ENCODE assay signal across 1 cellular context in the genomic region with DNA sequence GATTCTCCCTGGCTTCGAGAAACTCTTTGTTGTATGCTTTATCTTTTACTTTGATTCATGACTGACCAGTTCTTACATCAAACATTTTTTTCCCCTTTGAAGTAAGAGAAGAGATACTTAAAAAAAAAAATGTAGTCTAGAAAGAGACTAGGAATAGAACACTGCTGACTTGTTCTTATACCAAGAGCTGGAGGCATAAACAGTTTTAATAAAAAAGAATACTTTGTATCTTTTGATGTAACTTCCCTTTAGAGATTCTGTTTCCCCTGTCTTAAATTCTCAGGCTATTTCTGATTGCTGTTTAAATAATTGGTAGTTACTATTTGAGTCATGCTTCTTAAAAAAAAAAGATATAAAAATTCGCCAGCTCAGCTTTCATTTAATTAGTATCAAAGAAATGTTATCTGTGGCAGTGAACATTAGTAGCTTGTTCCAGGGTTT.
TF ChIP-seq lines count a peak whose summit lies in the region.

No MANE protein-coding gene starts in this region.

TF ChIP-seq in GM12878, 131 proteins besides CTCF, POLR2A, EP300 and RAD21:
- TF ChIP-seq, protein P1, sequence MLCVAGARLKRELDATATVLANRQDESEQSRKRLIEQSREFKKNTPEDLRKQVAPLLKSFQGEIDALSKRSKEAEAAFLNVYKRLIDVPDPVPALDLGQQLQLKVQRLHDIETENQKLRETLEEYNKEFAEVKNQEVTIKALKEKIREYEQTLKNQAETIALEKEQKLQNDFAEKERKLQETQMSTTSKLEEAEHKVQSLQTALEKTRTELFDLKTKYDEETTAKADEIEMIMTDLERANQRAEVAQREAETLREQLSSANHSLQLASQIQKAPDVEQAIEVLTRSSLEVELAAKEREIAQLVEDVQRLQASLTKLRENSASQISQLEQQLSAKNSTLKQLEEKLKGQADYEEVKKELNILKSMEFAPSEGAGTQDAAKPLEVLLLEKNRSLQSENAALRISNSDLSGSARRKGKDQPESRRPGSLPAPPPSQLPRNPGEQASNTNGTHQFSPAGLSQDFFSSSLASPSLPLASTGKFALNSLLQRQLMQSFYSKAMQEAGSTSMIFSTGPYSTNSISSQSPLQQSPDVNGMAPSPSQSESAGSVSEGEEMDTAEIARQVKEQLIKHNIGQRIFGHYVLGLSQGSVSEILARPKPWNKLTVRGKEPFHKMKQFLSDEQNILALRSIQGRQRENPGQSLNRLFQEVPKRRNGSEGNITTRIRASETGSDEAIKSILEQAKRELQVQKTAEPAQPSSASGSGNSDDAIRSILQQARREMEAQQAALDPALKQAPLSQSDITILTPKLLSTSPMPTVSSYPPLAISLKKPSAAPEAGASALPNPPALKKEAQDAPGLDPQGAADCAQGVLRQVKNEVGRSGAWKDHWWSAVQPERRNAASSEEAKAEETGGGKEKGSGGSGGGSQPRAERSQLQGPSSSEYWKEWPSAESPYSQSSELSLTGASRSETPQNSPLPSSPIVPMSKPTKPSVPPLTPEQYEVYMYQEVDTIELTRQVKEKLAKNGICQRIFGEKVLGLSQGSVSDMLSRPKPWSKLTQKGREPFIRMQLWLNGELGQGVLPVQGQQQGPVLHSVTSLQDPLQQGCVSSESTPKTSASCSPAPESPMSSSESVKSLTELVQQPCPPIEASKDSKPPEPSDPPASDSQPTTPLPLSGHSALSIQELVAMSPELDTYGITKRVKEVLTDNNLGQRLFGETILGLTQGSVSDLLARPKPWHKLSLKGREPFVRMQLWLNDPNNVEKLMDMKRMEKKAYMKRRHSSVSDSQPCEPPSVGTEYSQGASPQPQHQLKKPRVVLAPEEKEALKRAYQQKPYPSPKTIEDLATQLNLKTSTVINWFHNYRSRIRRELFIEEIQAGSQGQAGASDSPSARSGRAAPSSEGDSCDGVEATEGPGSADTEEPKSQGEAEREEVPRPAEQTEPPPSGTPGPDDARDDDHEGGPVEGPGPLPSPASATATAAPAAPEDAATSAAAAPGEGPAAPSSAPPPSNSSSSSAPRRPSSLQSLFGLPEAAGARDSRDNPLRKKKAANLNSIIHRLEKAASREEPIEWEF (IDR thresholded peaks at IDR 0.05; ENCODE audit: insufficient replicate concordance, low read depth, low read length): no peak
- no peak for TF ChIP-seq HDAC6 (IDR thresholded peaks at IDR 0.05; ENCODE audit: unreplicated experiment)
- peak; percentile 67 for TF ChIP-seq CREM (IDR thresholded peaks at IDR 0.05; ENCODE audit: low read depth)
- TF ChIP-seq MEF2A (IDR thresholded peaks at IDR 0.05; ENCODE audit: insufficient read depth, low read depth, low read length): peak; percentile 69; the same call in 1 of the 2 replicates
- TF ChIP-seq ATF7 (IDR thresholded peaks at IDR 0.05; ENCODE audit: low read depth): 0 out of 2 replicates have a peak, but pooled peaks have one; percentile 11
- TF ChIP-seq ZNF24 (IDR thresholded peaks at IDR 0.05): no peak
- TF ChIP-seq RBBP5 (conservative IDR thresholded peaks at IDR 0.05): no peak
- peak; percentile 69; the same call in 1 of the 2 replicates for TF ChIP-seq NFIC (IDR thresholded peaks at IDR 0.05; ENCODE audit: low read depth, low read length)
- no peak for TF ChIP-seq STAT3 (IDR thresholded peaks at IDR 0.05; ENCODE audit: low read depth, low read length)
- TF ChIP-seq, protein P2, sequence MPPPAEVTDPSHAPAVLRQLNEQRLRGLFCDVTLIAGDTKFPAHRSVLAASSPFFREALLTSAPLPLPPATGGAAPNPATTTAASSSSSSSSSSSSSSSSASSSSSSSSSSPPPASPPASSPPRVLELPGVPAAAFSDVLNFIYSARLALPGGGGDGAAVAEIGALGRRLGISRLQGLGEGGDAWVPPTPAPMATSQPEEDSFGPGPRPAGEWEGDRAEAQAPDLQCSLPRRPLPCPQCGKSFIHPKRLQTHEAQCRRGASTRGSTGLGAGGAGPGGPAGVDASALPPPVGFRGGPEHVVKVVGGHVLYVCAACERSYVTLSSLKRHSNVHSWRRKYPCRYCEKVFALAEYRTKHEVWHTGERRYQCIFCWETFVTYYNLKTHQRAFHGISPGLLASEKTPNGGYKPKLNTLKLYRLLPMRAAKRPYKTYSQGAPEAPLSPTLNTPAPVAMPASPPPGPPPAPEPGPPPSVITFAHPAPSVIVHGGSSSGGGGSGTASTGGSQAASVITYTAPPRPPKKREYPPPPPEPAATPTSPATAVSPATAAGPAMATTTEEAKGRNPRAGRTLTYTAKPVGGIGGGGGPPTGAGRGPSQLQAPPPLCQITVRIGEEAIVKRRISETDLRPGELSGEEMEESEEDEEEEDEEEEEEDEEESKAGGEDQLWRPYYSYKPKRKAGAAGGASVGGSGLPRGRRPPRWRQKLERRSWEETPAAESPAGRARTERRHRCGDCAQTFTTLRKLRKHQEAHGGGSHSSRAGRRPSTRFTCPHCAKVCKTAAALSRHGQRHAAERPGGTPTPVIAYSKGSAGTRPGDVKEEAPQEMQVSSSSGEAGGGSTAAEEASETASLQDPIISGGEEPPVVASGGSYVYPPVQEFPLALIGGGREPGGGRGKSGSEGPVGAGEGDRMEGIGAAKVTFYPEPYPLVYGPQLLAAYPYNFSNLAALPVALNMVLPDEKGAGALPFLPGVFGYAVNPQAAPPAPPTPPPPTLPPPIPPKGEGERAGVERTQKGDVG (CRISPR knock-in tag; IDR thresholded peaks at IDR 0.05): no peak
- TF ChIP-seq, protein P3, sequence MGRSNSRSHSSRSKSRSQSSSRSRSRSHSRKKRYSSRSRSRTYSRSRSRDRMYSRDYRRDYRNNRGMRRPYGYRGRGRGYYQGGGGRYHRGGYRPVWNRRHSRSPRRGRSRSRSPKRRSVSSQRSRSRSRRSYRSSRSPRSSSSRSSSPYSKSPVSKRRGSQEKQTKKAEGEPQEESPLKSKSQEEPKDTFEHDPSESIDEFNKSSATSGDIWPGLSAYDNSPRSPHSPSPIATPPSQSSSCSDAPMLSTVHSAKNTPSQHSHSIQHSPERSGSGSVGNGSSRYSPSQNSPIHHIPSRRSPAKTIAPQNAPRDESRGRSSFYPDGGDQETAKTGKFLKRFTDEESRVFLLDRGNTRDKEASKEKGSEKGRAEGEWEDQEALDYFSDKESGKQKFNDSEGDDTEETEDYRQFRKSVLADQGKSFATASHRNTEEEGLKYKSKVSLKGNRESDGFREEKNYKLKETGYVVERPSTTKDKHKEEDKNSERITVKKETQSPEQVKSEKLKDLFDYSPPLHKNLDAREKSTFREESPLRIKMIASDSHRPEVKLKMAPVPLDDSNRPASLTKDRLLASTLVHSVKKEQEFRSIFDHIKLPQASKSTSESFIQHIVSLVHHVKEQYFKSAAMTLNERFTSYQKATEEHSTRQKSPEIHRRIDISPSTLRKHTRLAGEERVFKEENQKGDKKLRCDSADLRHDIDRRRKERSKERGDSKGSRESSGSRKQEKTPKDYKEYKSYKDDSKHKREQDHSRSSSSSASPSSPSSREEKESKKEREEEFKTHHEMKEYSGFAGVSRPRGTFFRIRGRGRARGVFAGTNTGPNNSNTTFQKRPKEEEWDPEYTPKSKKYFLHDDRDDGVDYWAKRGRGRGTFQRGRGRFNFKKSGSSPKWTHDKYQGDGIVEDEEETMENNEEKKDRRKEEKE (IDR thresholded peaks at IDR 0.05): no peak
- peak; percentile 87 for TF ChIP-seq JUNB (IDR thresholded peaks at IDR 0.05)
- no peak for TF ChIP-seq SMAD5 (IDR thresholded peaks at IDR 0.05; ENCODE audit: low read depth)
- TF ChIP-seq POLR2AphosphoS2 (IDR thresholded peaks at IDR 0.05; ENCODE audit: low read depth, low read length): no peak
- no peak for TF ChIP-seq ZBED1 (IDR thresholded peaks at IDR 0.05; ENCODE audit: borderline replicate concordance)
- no peak for TF ChIP-seq HDGF (IDR thresholded peaks at IDR 0.05)
- TF ChIP-seq RB1 (IDR thresholded peaks at IDR 0.05; ENCODE audit: borderline replicate concordance): no peak
- 0 out of 4 replicates have a peak, but pooled peaks of 1 of the 2 experiments have one; percentile 54 for TF ChIP-seq CEBPB (IDR thresholded peaks at IDR 0.05; ENCODE audit: borderline replicate concordance in 1 of 2, low read depth in 2 of 2, low read length in 2 of 2)
- TF ChIP-seq, protein P4, sequence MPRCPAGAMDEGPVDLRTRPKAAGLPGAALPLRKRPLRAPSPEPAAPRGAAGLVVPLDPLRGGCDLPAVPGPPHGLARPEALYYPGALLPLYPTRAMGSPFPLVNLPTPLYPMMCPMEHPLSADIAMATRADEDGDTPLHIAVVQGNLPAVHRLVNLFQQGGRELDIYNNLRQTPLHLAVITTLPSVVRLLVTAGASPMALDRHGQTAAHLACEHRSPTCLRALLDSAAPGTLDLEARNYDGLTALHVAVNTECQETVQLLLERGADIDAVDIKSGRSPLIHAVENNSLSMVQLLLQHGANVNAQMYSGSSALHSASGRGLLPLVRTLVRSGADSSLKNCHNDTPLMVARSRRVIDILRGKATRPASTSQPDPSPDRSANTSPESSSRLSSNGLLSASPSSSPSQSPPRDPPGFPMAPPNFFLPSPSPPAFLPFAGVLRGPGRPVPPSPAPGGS (IDR thresholded peaks at IDR 0.05; ENCODE audit: borderline replicate concordance, insufficient read depth, low read depth, low read length, poor library complexity, severe bottlenecking): peak; percentile 11
- TF ChIP-seq SREBF2 (IDR thresholded peaks at IDR 0.05; ENCODE audit: low read length): no peak
- 0 out of 2 replicates have a peak, but pooled peaks have one; percentile 14 for TF ChIP-seq MTA2 (IDR thresholded peaks at IDR 0.05; ENCODE audit: low read depth)
- no peak for TF ChIP-seq HDAC2 (IDR thresholded peaks at IDR 0.05)
- no peak for TF ChIP-seq ETV6 (conservative IDR thresholded peaks at IDR 0.05 in 1 of 2, IDR thresholded peaks at IDR 0.05 in 1 of 2; ENCODE audit: borderline replicate concordance in 1 of 2, low read depth in 1 of 2)
- TF ChIP-seq, protein P5, sequence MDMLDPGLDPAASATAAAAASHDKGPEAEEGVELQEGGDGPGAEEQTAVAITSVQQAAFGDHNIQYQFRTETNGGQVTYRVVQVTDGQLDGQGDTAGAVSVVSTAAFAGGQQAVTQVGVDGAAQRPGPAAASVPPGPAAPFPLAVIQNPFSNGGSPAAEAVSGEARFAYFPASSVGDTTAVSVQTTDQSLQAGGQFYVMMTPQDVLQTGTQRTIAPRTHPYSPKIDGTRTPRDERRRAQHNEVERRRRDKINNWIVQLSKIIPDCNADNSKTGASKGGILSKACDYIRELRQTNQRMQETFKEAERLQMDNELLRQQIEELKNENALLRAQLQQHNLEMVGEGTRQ (IDR thresholded peaks at IDR 0.05; ENCODE audit: borderline replicate concordance, low read depth, low read length): no peak
- TF ChIP-seq RAD51 (IDR thresholded peaks at IDR 0.05): no peak
- TF ChIP-seq POLR2AphosphoS5 (IDR thresholded peaks at IDR 0.05; ENCODE audit: low read length): no peak
- TF ChIP-seq, protein P6, sequence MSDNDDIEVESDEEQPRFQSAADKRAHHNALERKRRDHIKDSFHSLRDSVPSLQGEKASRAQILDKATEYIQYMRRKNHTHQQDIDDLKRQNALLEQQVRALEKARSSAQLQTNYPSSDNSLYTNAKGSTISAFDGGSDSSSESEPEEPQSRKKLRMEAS (IDR thresholded peaks at IDR 0.05; ENCODE audit: low read depth, low read length): no peak
- no peak for TF ChIP-seq FOS (IDR thresholded peaks at IDR 0.05; ENCODE audit: borderline replicate concordance, extremely low read depth, insufficient read length)
- peak; percentile 53; the same call in 1 of the 2 replicates for TF ChIP-seq GABPA (IDR thresholded peaks at IDR 0.05; ENCODE audit: low read depth)
- TF ChIP-seq MEF2B (IDR thresholded peaks at IDR 0.05; ENCODE audit: partially characterized antibody, poor library complexity, severe bottlenecking): peak; percentile 44
- peak; percentile 88 for TF ChIP-seq TCF7 (IDR thresholded peaks at IDR 0.05; ENCODE audit: borderline replicate concordance)
- TF ChIP-seq, protein P7, sequence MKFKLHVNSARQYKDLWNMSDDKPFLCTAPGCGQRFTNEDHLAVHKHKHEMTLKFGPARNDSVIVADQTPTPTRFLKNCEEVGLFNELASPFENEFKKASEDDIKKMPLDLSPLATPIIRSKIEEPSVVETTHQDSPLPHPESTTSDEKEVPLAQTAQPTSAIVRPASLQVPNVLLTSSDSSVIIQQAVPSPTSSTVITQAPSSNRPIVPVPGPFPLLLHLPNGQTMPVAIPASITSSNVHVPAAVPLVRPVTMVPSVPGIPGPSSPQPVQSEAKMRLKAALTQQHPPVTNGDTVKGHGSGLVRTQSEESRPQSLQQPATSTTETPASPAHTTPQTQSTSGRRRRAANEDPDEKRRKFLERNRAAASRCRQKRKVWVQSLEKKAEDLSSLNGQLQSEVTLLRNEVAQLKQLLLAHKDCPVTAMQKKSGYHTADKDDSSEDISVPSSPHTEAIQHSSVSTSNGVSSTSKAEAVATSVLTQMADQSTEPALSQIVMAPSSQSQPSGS (IDR thresholded peaks at IDR 0.05; ENCODE audit: low read length): peak; percentile 54; the same call in 1 of the 2 replicates
